In the genomic region with DNA sequence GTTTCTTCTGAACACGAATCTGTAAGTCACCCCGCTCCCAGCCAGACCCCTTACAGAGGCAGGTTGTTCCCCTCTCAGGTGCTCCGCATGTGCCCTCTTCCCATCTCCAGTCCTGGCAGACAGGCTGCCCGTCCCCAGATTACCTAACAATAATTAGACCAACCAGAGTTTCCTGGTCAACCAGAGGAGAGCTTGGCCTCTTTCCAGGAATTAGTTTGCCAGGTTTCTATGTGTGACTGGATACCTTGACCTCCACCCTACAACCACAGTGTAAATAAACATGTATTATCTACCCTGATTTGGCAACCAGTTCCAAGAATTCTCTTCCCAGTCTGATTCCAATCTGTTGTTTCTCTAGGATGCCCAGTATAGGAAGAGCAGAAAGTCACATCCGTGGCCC, we compare ENCODE assay signal across 14 cellular contexts.
DNase-seq lines count a peak whose midpoint lies in the region; ATAC-seq and TF ChIP-seq lines count a peak whose summit lies in the region.
"Had no signal": no experiment of that assay in that cellular context is flagged by ENCODE, and none has a peak within 500 bp of the region (broad histone marks: within the 10 kb centered on the region; RNA-seq: fewer than 3 reads in every experiment).

No MANE protein-coding gene starts in this region.

- peaks cover 8% of the 10 kb centered on the region for H3K4me1 Mint-ChIP-seq in MCF 10A (ENCODE audit: insufficient read depth, unreplicated experiment)
- peaks cover 0 to 5% of the 10 kb centered on the region in 2 donors for H3K4me1 Mint-ChIP-seq in stimulated activated naive B cell treated with anti-CD40 and anti-IgM and Interleukin-4, amounts not matched to agents 10 μg/mL and 1 μg/mL and 100 μg/mL, for 72 hours

- peak; percentile 38 for ATAC-seq in omental fat pad (ENCODE audit: low FRiP score)
- ATAC-seq in HG03045 (IDR thresholded peaks at IDR 0.05; ENCODE audit: unreplicated experiment) = no peak
- no peak for ATAC-seq in stimulated activated naive B cell treated with anti-CD40 and anti-IgM and Interleukin-4, amounts not matched to agents 10 μg/mL and 1 μg/mL and 100 μg/mL, for 72 hours (replicated peaks)
- ATAC-seq: foreskin keratinocyte had no signal

- DNase-seq in DMS79 treated with DMSO at 0.1 percent for 48 hours (lab: John Stamatoyannopoulos, UW) (peak; percentile 18), DMS79 (lab: John Stamatoyannopoulos, UW) (no peak), NCI-H2029 treated with DMSO at 0.1 percent for 48 hours (lab: John Stamatoyannopoulos, UW) (peak; percentile 98), MCF 10A (ENCODE audit: unreplicated experiment) (peak; percentile 89), omental fat pad (ENCODE audit: low spot score) (no peak)
- no peak for DNase-seq in activated T-cell treated with anti-CD3 and anti-CD28 coated beads, Interleukin-2, amount 50 U/mL, for 1 hour
- no peak for DNase-seq in stimulated activated naive B cell treated with anti-CD40 and anti-IgM and Interleukin-4, amounts not matched to agents 10 μg/mL and 1 μg/mL and 100 μg/mL, for 72 hours
- DNase-seq: 8988T; foreskin keratinocyte; left cardiac atrium; NCI-H1694 treated with DMSO at 0.1 percent for 48 hours; occipital lobe; stimulated activated CD4-positive, alpha-beta T cell treated with anti-CD3 and anti-CD28 coated beads, Interleukin-2, amount 100 ng/mL, for 24 hours had no signal

- H3K27me3 Mint-ChIP-seq in MCF 10A (ENCODE audit: insufficient read depth, unreplicated experiment) = peaks cover 80% of the 10 kb centered on the region
- H3K27me3 Mint-ChIP-seq in stimulated activated naive B cell treated with anti-CD40 and anti-IgM and Interleukin-4, amounts not matched to agents 10 μg/mL and 1 μg/mL and 100 μg/mL, for 72 hours = peaks cover 20 to 39% of the 10 kb centered on the region in 2 donors

- H3K36me3 Mint-ChIP-seq in MCF 10A (ENCODE audit: insufficient read depth, unreplicated experiment) = no peaks in the 10 kb centered on the region
- no peaks in the 10 kb centered on the region for H3K36me3 Mint-ChIP-seq in stimulated activated naive B cell treated with anti-CD40 and anti-IgM and Interleukin-4, amounts not matched to agents 10 μg/mL and 1 μg/mL and 100 μg/mL, for 72 hours

- H3K4me3 Mint-ChIP-seq in MCF 10A (ENCODE audit: unreplicated experiment) = no peak overlapping the region
- H3K4me3 Mint-ChIP-seq in stimulated activated naive B cell treated with anti-CD40 and anti-IgM and Interleukin-4, amounts not matched to agents 10 μg/mL and 1 μg/mL and 100 μg/mL, for 72 hours = no peak overlapping the region

- H3K27ac Mint-ChIP-seq in MCF 10A (ENCODE audit: low read depth, unreplicated experiment) = no peak overlapping the region
- no peak overlapping the region for H3K27ac Mint-ChIP-seq in stimulated activated naive B cell treated with anti-CD40 and anti-IgM and Interleukin-4, amounts not matched to agents 10 μg/mL and 1 μg/mL and 100 μg/mL, for 72 hours

- BruUV-seq in MCF 10A (replicated peaks; lab: Mats Ljungman, UMichigan) = no TSS peak

- CTCF ChIA-PET in MCF 10A (lab: Yijun Ruan, JAX) = interaction anchor here (0.6 to 7.0 kb wide), 8 partner anchors 8 to 201 kb away, joined by 3 to 76 read pairs (median 20); no protein-coding TSS in a partner anchor

- no peaks in the 10 kb centered on the region for H3K9me3 Mint-ChIP-seq in MCF 10A (ENCODE audit: unreplicated experiment)
- no peaks in the 10 kb centered on the region for H3K9me3 Mint-ChIP-seq in stimulated activated naive B cell treated with anti-CD40 and anti-IgM and Interleukin-4, amounts not matched to agents 10 μg/mL and 1 μg/mL and 100 μg/mL, for 72 hours

- TF ChIP-seq CTCF in MCF 10A (IDR thresholded peaks at IDR 0.05; ENCODE audit: unreplicated experiment) (no peak), omental fat pad (IDR thresholded peaks at IDR 0.05) (no peak)

- intact Hi-C loops in MCF 10A (cut with micrococcal nuclease) = loop anchor here (10.0 kb wide), 1 partner anchor 537 kb away; no protein-coding TSS in a partner anchor

- POLR2A ChIA-PET in MCF 10A (lab: Yijun Ruan, JAX) = no interaction called here

Comparison
In these comparisons a context has a peak if more than half of its experiments do, and no peak if none do; other contexts are left out.
1. DNase-seq: peak in DMS79 treated with DMSO at 0.1 percent for 48 hours (single experiment), NCI-H2029 treated with DMSO at 0.1 percent for 48 hours (single experiment) and MCF 10A (single experiment); none in DMS79 (single experiment), omental fat pad (single experiment), activated T-cell treated with anti-CD3 and anti-CD28 coated beads, Interleukin-2, amount 50 U/mL, for 1 hour (single experiment) and stimulated activated naive B cell treated with anti-CD40 and anti-IgM and Interleukin-4, amounts not matched to agents 10 μg/mL and 1 μg/mL and 100 μg/mL, for 72 hours (single experiment).